Comparison of ENCODE assay signal across 8 cellular contexts in the genomic region with DNA sequence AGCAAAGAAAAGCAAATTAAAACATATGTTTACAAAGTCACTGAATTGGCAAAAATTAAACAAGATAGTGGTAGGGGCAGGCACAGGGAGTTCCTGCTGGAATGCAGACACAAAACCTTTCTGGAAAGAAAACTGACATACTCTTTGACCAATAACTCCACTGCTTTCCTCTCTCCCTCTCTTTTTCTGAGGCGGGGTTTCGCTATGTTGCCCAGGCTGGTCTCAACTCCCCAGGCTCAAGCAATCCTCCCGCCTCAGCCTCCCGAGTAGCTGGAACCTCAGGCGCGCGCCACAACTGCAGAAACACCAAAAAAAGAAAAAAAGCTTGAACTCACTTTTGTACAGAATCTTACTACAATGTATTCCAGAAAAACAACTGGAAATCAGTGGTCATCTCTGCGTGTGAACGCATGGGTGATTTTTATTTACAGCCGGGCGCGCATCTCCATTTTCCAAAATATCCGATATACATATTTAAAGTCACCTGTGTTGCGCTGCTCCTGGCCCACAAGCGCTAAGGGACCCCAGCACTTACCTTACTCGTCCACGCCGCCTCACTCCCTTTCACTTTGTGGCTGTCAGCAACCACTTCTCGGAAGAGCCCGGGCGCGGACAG. TPM values are rescaled to one million over a fixed set of nuclear protein-coding genes. Genes with fewer than 3 reads are reported as not detected.
DNase-seq lines count a peak whose midpoint lies in the region; TF ChIP-seq lines count a peak whose summit lies in the region.

No MANE protein-coding gene starts in this region.

- H3K9me2 ChIP-seq in Loucy (replicated peaks; ENCODE audit: low read depth, low read length) = no peaks in the 10 kb centered on the region

- H3K79me2 ChIP-seq in Loucy (ENCODE audit: insufficient read depth, low read length) = peaks cover 71% of the 10 kb centered on the region

- H3K4me3 ChIP-seq in Loucy (ENCODE audit: low read length, poor library complexity, severe bottlenecking) (peak overlapping the region; percentile 97), iPS-15b (ENCODE audit: low read depth, low read length) (peak overlapping the region; percentile 83), skeletal muscle tissue (ENCODE audit: low read length in 3 of 3) (peak overlapping the region; percentile 97 to 99 (median 99))

- H3K9me3 ChIP-seq in Loucy (ENCODE audit: insufficient read depth, low read depth, low read length) (no peaks in the 10 kb centered on the region), iPS-15b (ENCODE audit: control insufficient read depth, insufficient read depth, low read length) (no peaks in the 10 kb centered on the region), skeletal muscle tissue (ENCODE audit: control insufficient read depth in 3 of 3, low read length in 3 of 3) (no peaks in the 10 kb centered on the region)

- no peaks in the 10 kb centered on the region for H3K27me3 ChIP-seq in Loucy (ENCODE audit: insufficient read depth, low read length, poor library complexity, severe bottlenecking)
- H3K27me3 ChIP-seq in iPS-15b (ENCODE audit: control insufficient read depth, insufficient read depth, low read length) = no peaks in the 10 kb centered on the region
- H3K27me3 ChIP-seq in skeletal muscle tissue (ENCODE audit: control insufficient read depth in 3 of 3, insufficient read depth in 3 of 3, low read length in 3 of 3) = no peaks in the 10 kb centered on the region

- H3K4me1 ChIP-seq in Loucy (ENCODE audit: insufficient read depth, low read length, poor library complexity, severe bottlenecking) = peaks cover 31% of the 10 kb centered on the region
- H3K4me1 ChIP-seq in iPS-15b (ENCODE audit: control insufficient read depth, insufficient read depth, low read length) = peaks cover 3% of the 10 kb centered on the region
- peaks cover 16 to 27% (median 20%) of the 10 kb centered on the region in 3 donors for H3K4me1 ChIP-seq in skeletal muscle tissue (ENCODE audit: control insufficient read depth in 3 of 3, insufficient read depth in 3 of 3, low read length in 3 of 3)

- H3F3A ChIP-seq in Loucy (ENCODE audit: low read depth) = no peaks in the 10 kb centered on the region

- peak overlapping the region; percentile 90 for H3K4me2 ChIP-seq in Loucy (ENCODE audit: low read depth, low read length, poor library complexity, severe bottlenecking)

- H4K20me1 ChIP-seq in Loucy (ENCODE audit: insufficient read depth, low read length, poor library complexity, severe bottlenecking) = peaks cover 23% of the 10 kb centered on the region

- H3K36me3 ChIP-seq in Loucy (ENCODE audit: insufficient read depth, low read length) (peaks cover 26% of the 10 kb centered on the region; the same call in 1 of the 2 replicates), iPS-15b (ENCODE audit: control insufficient read depth, insufficient read depth, low read length) (peaks cover 11% of the 10 kb centered on the region), skeletal muscle tissue (ENCODE audit: control insufficient read depth in 3 of 3, insufficient read depth in 3 of 3, low read length in 3 of 3) (peaks cover 26 to 48% (median 38%) of the 10 kb centered on the region in 3 donors)

- H3K27ac ChIP-seq in skeletal muscle tissue (ENCODE audit: low read depth, low read length) = peak overlapping the region; percentile 93

- peak overlapping the region; percentile 86 for H2AFZ ChIP-seq in Loucy (ENCODE audit: low read length)

- H3K9ac ChIP-seq in Loucy (ENCODE audit: low read depth, low read length, poor library complexity, severe bottlenecking) = peak overlapping the region; percentile 94
- H3K9ac ChIP-seq in iPS-15b (ENCODE audit: low read depth, low read length) = peak overlapping the region; percentile 65
- H3K9ac ChIP-seq in skeletal muscle tissue (ENCODE audit: low read depth in 1 of 3, low read length in 3 of 3) = peak overlapping the region; percentile 91

- DNase-seq in GM04504 (ENCODE audit: low read depth) = peak; percentile 32
- DNase-seq in astrocyte of the hippocampus (ENCODE audit: low read depth, low spot score) = peak; percentile 76
- DNase-seq in cortex of kidney (lab: John Stamatoyannopoulos, UW) = no peak
- no peak for DNase-seq in cerebellar nuclear complex (lab: John Stamatoyannopoulos, UW)
- no peak for DNase-seq in GDM1 (lab: John Stamatoyannopoulos, UW)

- no peak for TF ChIP-seq CTCF in Loucy (conservative IDR thresholded peaks at IDR 0.05; ENCODE audit: low read length)

RNA-seq across cellular contexts. Expression of a gene that starts 0.5 kb away (rescaled TPM):
- 9.9 TPM for total RNA-seq in skeletal muscle tissue

RNA-seq across cellular contexts. Expression of a gene that starts 0.7 kb away (rescaled TPM):
- total RNA-seq in skeletal muscle tissue = 53.2 TPM

RNA-seq across cellular contexts. Expression of a gene that starts 29.9 kb away (rescaled TPM):
- not detected for total RNA-seq in skeletal muscle tissue

RNA-seq across cellular contexts. Expression of a gene that starts 38.6 kb away (rescaled TPM):
- total RNA-seq in skeletal muscle tissue = 11.5 TPM

Comparison
In these comparisons a context has a peak if more than half of its experiments do, and no peak if none do; other contexts are left out.
1. DNase-seq: peak in GM04504 (single experiment) and astrocyte of the hippocampus (single experiment); none in cortex of kidney (single experiment), cerebellar nuclear complex (0 of 2) and GDM1 (single experiment).
2. Peak in every context shown above with its lines, with median percentiles within 50 percentile points of each other: H3K4me3 ChIP-seq and H3K9ac ChIP-seq.